ENCODE assay signal across 14 cellular contexts in the genomic region with DNA sequence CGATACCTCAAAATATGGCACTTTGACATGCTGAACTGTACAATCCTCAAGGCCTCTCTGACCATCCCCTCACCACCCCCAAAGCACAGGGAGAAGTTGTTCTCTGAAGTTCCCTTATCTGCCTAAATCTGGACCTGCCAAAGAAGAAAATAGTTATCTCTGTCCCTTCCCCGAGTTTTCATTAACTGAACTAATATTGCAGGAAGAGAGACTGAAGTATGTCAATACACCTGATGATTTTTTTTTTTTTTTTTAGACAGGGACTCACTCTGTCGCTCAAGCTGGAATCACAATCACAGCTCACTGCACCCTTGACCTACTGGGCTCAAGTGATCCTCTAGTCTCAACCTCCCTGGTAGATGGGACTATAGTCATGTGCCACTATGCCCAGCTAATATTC.
DNase-seq lines count a peak whose midpoint lies in the region; ATAC-seq and TF ChIP-seq lines count a peak whose summit lies in the region.
"Had no signal": no experiment of that assay in that cellular context is flagged by ENCODE, and none has a peak within 500 bp of the region (broad histone marks: within the 10 kb centered on the region; RNA-seq: fewer than 3 reads in every experiment).

No MANE protein-coding gene starts in this region.

- no peak overlapping the region for H3K4me3 ChIP-seq in GM12865 (ENCODE audit: low read depth, low read length)
- H3K4me3 ChIP-seq: lung, thoracic aorta had no signal

- H3K9me3 Mint-ChIP-seq in CD14-positive monocyte (no peaks in the 10 kb centered on the region), naive B cell (no peaks in the 10 kb centered on the region)
- H3K9me3 Mint-ChIP-seq in activated naive CD8-positive, alpha-beta T cell (ENCODE audit: low read depth) = no peaks in the 10 kb centered on the region

- peak overlapping the region in 5 of 7 donors; percentile 27 to 85 (median 80) for H3K27ac Mint-ChIP-seq in CD14-positive monocyte
- H3K27ac Mint-ChIP-seq in activated naive CD8-positive, alpha-beta T cell = peak overlapping the region; percentile 75
- H3K27ac Mint-ChIP-seq in naive B cell = peak overlapping the region; percentile 8 to 91 (median 63)

- ATAC-seq in naive B cell (ENCODE audit: low read depth in 2 of 2) = no peak
- no peak for ATAC-seq in GM18907 (IDR thresholded peaks at IDR 0.05; ENCODE audit: unreplicated experiment)

- intact Hi-C loops in CD14-positive monocyte (cut with micrococcal nuclease) (no loop called here), head of caudate nucleus (cut with DNase I) (no loop called here)

- no peak for TF ChIP-seq CTCF in CD14-positive monocyte (IDR thresholded peaks at IDR 0.05)
- no peak for TF ChIP-seq CTCF in GM12865 (IDR thresholded peaks at IDR 0.05; ENCODE audit: insufficient read depth, low read depth, low read length, missing control alignments)

- H3K4me1 Mint-ChIP-seq in CD14-positive monocyte = peaks cover 70% of the 10 kb centered on the region
- peaks cover 79% of the 10 kb centered on the region for H3K4me1 Mint-ChIP-seq in activated naive CD8-positive, alpha-beta T cell (ENCODE audit: low read depth)
- peaks cover 62 to 93% (median 78%) of the 10 kb centered on the region in 3 donors for H3K4me1 Mint-ChIP-seq in naive B cell

- DNase-seq in CD14-positive monocyte (ENCODE audit: low spot score) = no peak
- DNase-seq in GM12865 (ENCODE audit: low read depth) = peak; percentile 30
- DNase-seq in naive B cell = no peak
- DNase-seq in SIG-M5 (lab: John Stamatoyannopoulos, UW) = no peak
- no peak for DNase-seq in head of caudate nucleus
- DNase-seq in activated CD8-positive, alpha-beta memory T cell treated with anti-CD3 and anti-CD28 coated beads, Interleukin-2, amount 50 U/mL, for 48 hours = no peak
- DNase-seq: activated CD4-positive, alpha-beta T cell treated with anti-CD3 and anti-CD28 coated beads for 1 hour; activated effector memory CD4-positive, alpha-beta T cell treated with anti-CD3 and anti-CD28 coated beads, Interleukin-2, amount 50 U/mL, for 16 hours; NCI-H187 treated with DMSO at 0.1 percent for 48 hours; SHP77 had no signal

- H3K27me3 Mint-ChIP-seq in CD14-positive monocyte (ENCODE audit: low read depth in 3 of 3) (no peaks in the 10 kb centered on the region), naive B cell (no peaks in the 10 kb centered on the region)
- no peaks in the 10 kb centered on the region for H3K27me3 Mint-ChIP-seq in activated naive CD8-positive, alpha-beta T cell

- no peak overlapping the region for H3K4me3 Mint-ChIP-seq in CD14-positive monocyte
- H3K4me3 Mint-ChIP-seq in activated naive CD8-positive, alpha-beta T cell = peak overlapping the region; percentile 48
- H3K4me3 Mint-ChIP-seq in naive B cell = peak overlapping the region in 4 of 8 donors; percentile 6 to 37 (median 24)

- H3K36me3 Mint-ChIP-seq in CD14-positive monocyte (peaks cover 5 to 6% of the 10 kb centered on the region in 2 donors), naive B cell (peaks cover 0 to under 1% of the 10 kb centered on the region in 2 donors)
- peaks cover 8% of the 10 kb centered on the region for H3K36me3 Mint-ChIP-seq in activated naive CD8-positive, alpha-beta T cell
